ENCODE assay signal across 11 cellular contexts in the genomic region with DNA sequence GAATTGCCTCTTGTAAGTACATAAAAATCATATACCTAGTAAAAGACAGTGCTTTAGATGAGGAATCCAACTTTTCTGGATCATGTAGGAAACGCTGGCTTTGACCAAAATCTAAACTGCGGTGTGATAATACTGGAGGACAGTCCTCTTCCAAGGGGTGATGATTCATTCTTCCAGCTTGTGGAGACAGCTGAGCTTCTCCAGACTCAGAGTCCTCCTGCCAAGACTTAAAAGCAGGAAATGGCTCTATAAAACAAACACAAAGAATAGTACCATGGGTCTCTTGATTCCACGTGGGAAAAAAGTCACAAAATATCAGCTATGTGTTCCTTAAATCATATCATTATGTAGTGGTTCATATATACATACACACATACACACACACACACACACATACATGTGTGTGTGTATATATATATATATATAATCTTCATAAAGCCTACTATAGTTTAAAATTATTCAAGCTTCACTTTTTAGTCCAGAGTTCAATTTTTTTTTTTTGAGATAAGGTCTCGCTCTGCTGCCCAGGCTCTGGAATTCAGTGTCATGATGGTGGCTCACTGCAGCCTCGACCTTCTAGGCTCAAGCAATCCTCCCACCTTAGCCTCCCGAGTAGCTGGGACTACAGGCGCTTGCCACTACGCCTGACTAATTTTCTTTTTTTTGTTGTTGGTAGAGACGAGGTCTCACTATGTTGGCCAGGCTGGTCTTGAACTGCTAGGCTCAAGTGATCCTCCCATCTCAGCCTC.
DNase-seq lines count a peak whose midpoint lies in the region; ATAC-seq, FAIRE-seq and TF ChIP-seq lines count a peak whose summit lies in the region.
"Had no signal": no experiment of that assay in that cellular context is flagged by ENCODE, and none has a peak within 500 bp of the region (broad histone marks: within the 10 kb centered on the region; RNA-seq: fewer than 3 reads in every experiment).

No MANE protein-coding gene starts in this region.

- no peaks in the 10 kb centered on the region for H3K9me3 ChIP-seq in esophagus muscularis mucosa

- H3K36me3 ChIP-seq in esophagus muscularis mucosa = peaks cover 4 to 65% (median 30%) of the 10 kb centered on the region in 4 donors

- DNase-seq in AG20443 (ENCODE audit: low spot score) (peak; percentile 86), RCC 7860 (ENCODE audit: low spot score) (peak; percentile 71), esophagus muscularis mucosa (ENCODE audit: extremely low spot score) (no peak), nephron progenitor cell (no peak), iPS-NIHi11 (ENCODE audit: low spot score) (no peak)
- no peak for DNase-seq in stimulated activated naive CD4-positive, alpha-beta T cell treated with Interleukin-2 at 50 U/mL for 16 hours (lab: John Stamatoyannopoulos, UW)
- DNase-seq: activated CD4-positive, CD25-positive, alpha-beta regulatory T cell treated with anti-CD3 and anti-CD28 coated beads, Interleukin-2, amount 50 U/mL, for 72 hours; NCI-H2107 had no signal

- TF ChIP-seq CTCF in esophagus muscularis mucosa (IDR thresholded peaks at IDR 0.05) (no peak), nephron progenitor cell (IDR thresholded peaks at IDR 0.05) (no peak)

- intact Hi-C loops in esophagus muscularis mucosa (cut with DNase I) = loop anchor here (10.0 kb wide), 1 partner anchor 50 kb away; no protein-coding TSS in a partner anchor

- FAIRE-seq in RCC 7860 (lab: Jason Lieb, UNC) = peak; percentile 93
- FAIRE-seq: G401.6 had no signal

- no peaks in the 10 kb centered on the region for H3K4me1 Mint-ChIP-seq in nephron progenitor cell

- H3K27me3 ChIP-seq in esophagus muscularis mucosa = no peaks in the 10 kb centered on the region

- H3K4me1 ChIP-seq in esophagus muscularis mucosa = peaks cover 8 to 51% (median 39%) of the 10 kb centered on the region in 4 donors

- WGBS in esophagus muscularis mucosa = 57% methylated on average over 9 of the region's 9 CpGs

- H3K4me3 Mint-ChIP-seq in nephron progenitor cell = no peak overlapping the region

- no peak for TF ChIP-seq EP300 in esophagus muscularis mucosa (IDR thresholded peaks at IDR 0.05)

- peak overlapping the region; percentile 72 to 81 (median 73) for H3K27ac ChIP-seq in esophagus muscularis mucosa (replicated peaks in 1 of 4)

- H3K36me3 Mint-ChIP-seq in nephron progenitor cell (ENCODE audit: low read depth) = peaks cover 63% of the 10 kb centered on the region

- H3K4me3 ChIP-seq in esophagus muscularis mucosa = peak overlapping the region in 3 of 4 donors; percentile 25 to 27 (median 26)

- no peaks in the 10 kb centered on the region for H3K9me3 Mint-ChIP-seq in nephron progenitor cell

- H3K27me3 Mint-ChIP-seq in nephron progenitor cell (ENCODE audit: low read depth, poor library complexity) = no peaks in the 10 kb centered on the region

- no peak for TF ChIP-seq POLR2A in esophagus muscularis mucosa (IDR thresholded peaks at IDR 0.05; ENCODE audit: low read depth)

- H3K27ac Mint-ChIP-seq in nephron progenitor cell = peak overlapping the region; percentile 61

- no peak for ATAC-seq in GM19351 (IDR thresholded peaks at IDR 0.05; ENCODE audit: unreplicated experiment)
- ATAC-seq in HG03280 (IDR thresholded peaks at IDR 0.05; ENCODE audit: unreplicated experiment) = no peak

Comparison
In these comparisons a context has a peak if more than half of its experiments do, and no peak if none do; other contexts are left out.
1. DNase-seq: peak in AG20443 (single experiment) and RCC 7860 (single experiment); none in esophagus muscularis mucosa (single experiment), nephron progenitor cell (single experiment), iPS-NIHi11 (single experiment) and stimulated activated naive CD4-positive, alpha-beta T cell treated with Interleukin-2 at 50 U/mL for 16 hours (single experiment).